Comparison of ENCODE assay signal across 1 cellular context in genomic region chr9:25675858-25676257, GRCh38. TPM values are rescaled to one million over a fixed set of nuclear protein-coding genes. Genes with fewer than 3 reads are reported as not detected.
"Had no signal": no experiment of that assay in that cellular context is flagged by ENCODE, and none has a peak within 500 bp of the region (broad histone marks: within the 10 kb centered on the region; RNA-seq: fewer than 3 reads in every experiment).

No MANE protein-coding gene starts in this region.

RNA-seq across cellular contexts. Expression of gene TUSC1, which starts 2.4 kb away (rescaled TPM):
- total RNA-seq: activated T-helper 17 cell treated with anti-CD3 and anti-CD28 coated beads, Interleukin-2, amount 50 U/mL, for 72 hours had no signal
